In genomic region chr1:225779165-225779564, GRCh38 we compare ENCODE assay signal across 8 cellular contexts. TPM values are rescaled to one million over a fixed set of nuclear protein-coding genes. Genes with fewer than 3 reads are reported as not detected.
DNase-seq lines count a peak whose midpoint lies in the region; ATAC-seq and TF ChIP-seq lines count a peak whose summit lies in the region.
"Not testable (repeated sequence)": the region's sequence is repeated elsewhere in the genome, so short reads cannot be mapped to it uniquely, and the experiment has no call there.

No MANE protein-coding gene starts in this region.

- peaks cover 38% of the 10 kb centered on the region for H3K4me1 ChIP-seq in GM23338 (ENCODE audit: insufficient read depth)
- H3K4me1 ChIP-seq in NT2/D1 (ENCODE audit: insufficient read depth, insufficient read length); iPS-15b (ENCODE audit: control insufficient read depth, insufficient read depth, low read length): not testable (repeated sequence)
- peaks cover 12% of the 10 kb centered on the region for H3K4me1 ChIP-seq in endocrine pancreas (ENCODE audit: control insufficient read depth, insufficient read depth, low read length)
- H3K4me1 ChIP-seq in neuron (ENCODE audit: insufficient read depth, low read length): peaks cover 34% of the 10 kb centered on the region
- H3K4me1 ChIP-seq in subcutaneous abdominal adipose tissue (ENCODE audit: control insufficient read depth in 5 of 5, insufficient read depth in 5 of 5, low read length in 5 of 5): peaks cover 2 to 50% (median 43%) of the 10 kb centered on the region in 5 donors

- not testable (repeated sequence) for H3K36me3 ChIP-seq in GM23338 (ENCODE audit: insufficient read depth); endocrine pancreas (ENCODE audit: control insufficient read depth, insufficient read depth, low read length); iPS-15b (ENCODE audit: control insufficient read depth, insufficient read depth, low read length); subcutaneous abdominal adipose tissue (ENCODE audit: control insufficient read depth in 5 of 5, insufficient read depth in 5 of 5, low read length in 5 of 5)
- H3K36me3 ChIP-seq in NT2/D1 (ENCODE audit: insufficient read depth, insufficient read length, low read length) (peaks cover 45% of the 10 kb centered on the region), neuron (ENCODE audit: insufficient read depth, low read length) (peaks cover 35% of the 10 kb centered on the region)

- not testable (repeated sequence) for H3K4me3 Mint-ChIP-seq in GM23338; activated CD4-positive, alpha-beta memory T cell treated with anti-CD3 and anti-CD28 coated beads for 36 hours

- H3K27ac ChIP-seq in GM23338 (ENCODE audit: low read depth): peak overlapping the region; percentile 98; the same call in 1 of the 2 replicates
- H3K27ac ChIP-seq in subcutaneous abdominal adipose tissue (ENCODE audit: low read depth, low read length): peak overlapping the region; percentile 89

- not testable (repeated sequence) for H3F3A ChIP-seq in GM23338 (replicated peaks; ENCODE audit: low read depth)

- not testable (repeated sequence) for H3K9me3 ChIP-seq in NT2/D1 (ENCODE audit: insufficient read depth, low read length); endocrine pancreas (ENCODE audit: control insufficient read depth, low read length); iPS-15b (ENCODE audit: control insufficient read depth, insufficient read depth, low read length); neuron (ENCODE audit: low read length); subcutaneous abdominal adipose tissue (ENCODE audit: control insufficient read depth in 5 of 5, low read length in 5 of 5)

- H3K36me3 Mint-ChIP-seq in GM23338 (ENCODE audit: low read depth): peaks cover 39% of the 10 kb centered on the region
- peaks cover 26% of the 10 kb centered on the region for H3K36me3 Mint-ChIP-seq in activated CD4-positive, alpha-beta memory T cell treated with anti-CD3 and anti-CD28 coated beads for 36 hours

- peaks cover 11% of the 10 kb centered on the region for H4K20me1 ChIP-seq in GM23338 (replicated peaks; ENCODE audit: insufficient read depth)

- H2AFZ ChIP-seq in GM23338; neuron (ENCODE audit: low read depth, low read length): not testable (repeated sequence)

- CTCF ChIA-PET in activated CD4-positive, alpha-beta memory T cell treated with anti-CD3 and anti-CD28 coated beads for 36 hours (lab: Charles Lee): interaction anchor here (0.6 to 3.4 kb wide), 8 partner anchors 13 to 303 kb away, joined by 3 to 35 read pairs (median 16); partner anchors contain the start of genes PYCR2 and TMEM63A

- peaks cover 36% of the 10 kb centered on the region for H3K4me1 Mint-ChIP-seq in GM23338
- peaks cover 32% of the 10 kb centered on the region for H3K4me1 Mint-ChIP-seq in activated CD4-positive, alpha-beta memory T cell treated with anti-CD3 and anti-CD28 coated beads for 36 hours (ENCODE audit: low read depth)

- H3K27ac Mint-ChIP-seq in GM23338; activated CD4-positive, alpha-beta memory T cell treated with anti-CD3 and anti-CD28 coated beads for 36 hours: not testable (repeated sequence)

- H3K9ac ChIP-seq in NT2/D1 (ENCODE audit: insufficient read length, low read depth) (peak overlapping the region; percentile 91), subcutaneous abdominal adipose tissue (ENCODE audit: low read length in 5 of 5) (peak overlapping the region in 2 of 5 donors; percentile 97 to 98)
- not testable (repeated sequence) for H3K9ac ChIP-seq in endocrine pancreas (ENCODE audit: control insufficient read depth, insufficient read depth, low read length); iPS-15b (ENCODE audit: low read depth, low read length)

- not testable (repeated sequence) for TF ChIP-seq CTCF in AG09309 (IDR thresholded peaks at IDR 0.05; ENCODE audit: control insufficient read depth, insufficient read depth, low read depth, low read length, missing control alignments); GM23338 (conservative IDR thresholded peaks at IDR 0.05; ENCODE audit: low read depth in 2 of 2)

- H3K4me2 ChIP-seq in GM23338: peak overlapping the region; percentile 86

- not testable (repeated sequence) for H3K27me3 ChIP-seq in GM23338 (ENCODE audit: insufficient read depth); NT2/D1 (ENCODE audit: insufficient read depth, insufficient read length); endocrine pancreas (ENCODE audit: control insufficient read depth, insufficient read depth, low read length); iPS-15b (ENCODE audit: control insufficient read depth, insufficient read depth, low read length); neuron (ENCODE audit: insufficient read depth, low read length); subcutaneous abdominal adipose tissue (ENCODE audit: control insufficient read depth in 5 of 5, insufficient read depth in 4 of 5, low read length in 5 of 5)

- intact Hi-C loops in activated CD4-positive, alpha-beta memory T cell treated with anti-CD3 and anti-CD28 coated beads for 36 hours (cut with micrococcal nuclease): loop anchor here (2.0 to 5.0 kb wide), 6 partner anchors 118 to 352 kb away; partner anchors contain the start of genes ENAH, H3-3A and LBR

- peaks cover 70% of the 10 kb centered on the region for H3K79me2 ChIP-seq in GM23338 (replicated peaks; ENCODE audit: insufficient read depth)

- not testable (repeated sequence) for H3K9me2 ChIP-seq in GM23338 (ENCODE audit: insufficient read depth)

- not testable (repeated sequence) for DNase-seq in AG09309 (ENCODE audit: low read depth); GM23338 (ENCODE audit: low spot score); NT2/D1 (ENCODE audit: low read depth, low spot score)
- peak; percentile 19 for DNase-seq in activated CD4-positive, alpha-beta memory T cell treated with anti-CD3 and anti-CD28 coated beads for 36 hours

- POLR2A ChIA-PET in activated CD4-positive, alpha-beta memory T cell treated with anti-CD3 and anti-CD28 coated beads for 36 hours (lab: Charles Lee): interaction anchor here (0.7 to 3.1 kb wide), 7 partner anchors 9 to 312 kb away, joined by 3 to 49 read pairs (median 5); partner anchors contain the start of genes PYCR2 and TMEM63A

- ATAC-seq in GM23338: not testable (repeated sequence)

- not testable (repeated sequence) for H3K27me3 Mint-ChIP-seq in GM23338 (ENCODE audit: insufficient read depth, low read depth, poor library complexity); activated CD4-positive, alpha-beta memory T cell treated with anti-CD3 and anti-CD28 coated beads for 36 hours

- H3K4me3 ChIP-seq in AG09309 (ENCODE audit: control insufficient read depth, low read depth, low read length) (peak overlapping the region; percentile 81), GM23338 (peak overlapping the region; percentile 74), NT2/D1 (ENCODE audit: insufficient read length, low read depth) (peak overlapping the region; percentile 72), endocrine pancreas (ENCODE audit: control insufficient read depth, insufficient read depth, low read length) (peak overlapping the region; percentile 96), iPS-15b (ENCODE audit: low read depth, low read length) (peak overlapping the region; percentile 98), neuron (ENCODE audit: low read length) (peak overlapping the region; percentile 95), subcutaneous abdominal adipose tissue (ENCODE audit: low read depth in 1 of 5, low read length in 5 of 5) (peak overlapping the region in 4 of 5 donors; percentile 77 to 97 (median 92))

- H3K9me3 Mint-ChIP-seq in GM23338; activated CD4-positive, alpha-beta memory T cell treated with anti-CD3 and anti-CD28 coated beads for 36 hours: not testable (repeated sequence)

RNA-seq across cellular contexts. Expression of gene SRP9, which starts 1.5 kb away (rescaled TPM):
- total RNA-seq in GM23338 (2014; rRNA removed; shearing (Covaris generic)): 640 and 749 TPM in 2 replicates
- polyA plus RNA-seq in GM23338 (2016; fragmentation: Nextera tagmentation; extraction: Ambion mirVana): 590 and 728 TPM in 2 replicates
- 100 to 1,000 TPM; 294 to 314 TPM for total RNA-seq in activated CD4-positive, alpha-beta memory T cell treated with anti-CD3 and anti-CD28 coated beads for 36 hours

RNA-seq across cellular contexts. Expression of gene EPHX1, which starts 30.8 kb away (rescaled TPM):
- 46.5 and 47.0 TPM in 2 replicates for total RNA-seq in GM23338 (2014; rRNA removed; shearing (Covaris generic))
- 15.3 and 17.3 TPM in 2 replicates for polyA plus RNA-seq in GM23338 (2016; fragmentation: Nextera tagmentation; extraction: Ambion mirVana)
- 1 to 10 TPM; 2.6 to 2.8 TPM for total RNA-seq in activated CD4-positive, alpha-beta memory T cell treated with anti-CD3 and anti-CD28 coated beads for 36 hours

Comparison
In these comparisons a context has a peak if more than half of its experiments do, and no peak if none do; other contexts are left out.
1. RNA of gene EPHX1, which starts 30.8 kb away (total RNA-seq): 46.5 to 47.0 TPM in GM23338; 2.6 to 2.8 TPM in activated CD4-positive, alpha-beta memory T cell treated with anti-CD3 and anti-CD28 coated beads for 36 hours; every median in the first group is over 10 times any median in the second.
2. Peak in every context shown above with its lines, with median percentiles within 50 percentile points of each other: H3K4me3 ChIP-seq.